Comparison of ENCODE assay signal across 10 cellular contexts in genomic region chr11:119322360-119322739, GRCh38. TPM values are rescaled to one million over a fixed set of nuclear protein-coding genes. Genes with fewer than 3 reads are reported as not detected.
DNase-seq lines count a peak whose midpoint lies in the region; ATAC-seq and TF ChIP-seq lines count a peak whose summit lies in the region.
"Had no signal": no experiment of that assay in that cellular context is flagged by ENCODE, and none has a peak within 500 bp of the region (broad histone marks: within the 10 kb centered on the region; RNA-seq: fewer than 3 reads in every experiment).

No MANE protein-coding gene starts in this region.

- no peak for TF ChIP-seq CTCF in OCI-LY7 (conservative IDR thresholded peaks at IDR 0.05; ENCODE audit: low read length)
- TF ChIP-seq CTCF in thyroid gland (IDR thresholded peaks at IDR 0.05), result no peak

- ATAC-seq in activated CD8-positive, alpha-beta memory T cell treated with anti-CD3 and anti-CD28 coated beads, Interleukin-2, amount 10 ng/mL, durations not matched to agents 7 days and 5 days, result no peak
- no peak for ATAC-seq in GM18870 (IDR thresholded peaks at IDR 0.05; ENCODE audit: unreplicated experiment)
- ATAC-seq in natural killer cell treated with Interleukin-12 subunit alpha and Interleukin-12 subunit beta and Interleukin-15 and Interleukin-18, amount 100 ng/mL, for 72 hours, result no peak

- H3K9me3 ChIP-seq in OCI-LY7 (ENCODE audit: low read length) (no peaks in the 10 kb centered on the region), thyroid gland (no peaks in the 10 kb centered on the region)

- H3K4me3 ChIP-seq in OCI-LY7 (ENCODE audit: low read depth, low read length, poor library complexity, severe bottlenecking) (no peak overlapping the region), thyroid gland (replicated peaks in 1 of 3) (no peak overlapping the region)

- H3K36me3 ChIP-seq in OCI-LY7 (ENCODE audit: insufficient read depth, low read length) (no peaks in the 10 kb centered on the region), thyroid gland (no peaks in the 10 kb centered on the region)

- H3K4me1 Mint-ChIP-seq in activated CD8-positive, alpha-beta memory T cell treated with anti-CD3 and anti-CD28 coated beads, Interleukin-2, amount 10 ng/mL, durations not matched to agents 7 days and 5 days, result peaks cover 34% of the 10 kb centered on the region
- peaks cover 20% of the 10 kb centered on the region for H3K4me1 Mint-ChIP-seq in T-helper 2 cell treated with Interferon-gamma antibody and Interleukin-4, amounts not matched to agents 5 μg/mL and 100 μg/mL, for 36 hours (ENCODE audit: low read depth)
- peaks cover 12 to 29% of the 10 kb centered on the region in 2 donors for H3K4me1 Mint-ChIP-seq in natural killer cell treated with Interleukin-12 subunit alpha and Interleukin-12 subunit beta and Interleukin-15 and Interleukin-18, amount 100 ng/mL, for 72 hours (ENCODE audit: low read depth in 2 of 2)

- H3K36me3 Mint-ChIP-seq in activated CD8-positive, alpha-beta memory T cell treated with anti-CD3 and anti-CD28 coated beads, Interleukin-2, amount 10 ng/mL, durations not matched to agents 7 days and 5 days, result no peaks in the 10 kb centered on the region
- no peaks in the 10 kb centered on the region for H3K36me3 Mint-ChIP-seq in T-helper 2 cell treated with Interferon-gamma antibody and Interleukin-4, amounts not matched to agents 5 μg/mL and 100 μg/mL, for 36 hours (ENCODE audit: low read depth)
- H3K36me3 Mint-ChIP-seq in natural killer cell treated with Interleukin-12 subunit alpha and Interleukin-12 subunit beta and Interleukin-15 and Interleukin-18, amount 100 ng/mL, for 72 hours, result no peaks in the 10 kb centered on the region

- peak overlapping the region; percentile 83 for H3K4me2 ChIP-seq in OCI-LY7 (ENCODE audit: low read length)

- 69 to 73% methylated on average over 6 of the region's 6 CpGs for WGBS in thyroid gland, 2 donors

- H4K20me1 ChIP-seq in OCI-LY7 (ENCODE audit: insufficient read depth, low read length), result no peaks in the 10 kb centered on the region

- H3K4me1 ChIP-seq in OCI-LY7 (ENCODE audit: insufficient read depth, low read length, poor library complexity, severe bottlenecking) (peaks cover 45% of the 10 kb centered on the region), thyroid gland (peaks cover 15 to 30% of the 10 kb centered on the region in 2 donors)

- H3K27me3 ChIP-seq in thyroid gland, result peaks cover 8% of the 10 kb centered on the region

- peaks cover 10% of the 10 kb centered on the region for H3K27me3 Mint-ChIP-seq in activated CD8-positive, alpha-beta memory T cell treated with anti-CD3 and anti-CD28 coated beads, Interleukin-2, amount 10 ng/mL, durations not matched to agents 7 days and 5 days
- H3K27me3 Mint-ChIP-seq in T-helper 2 cell treated with Interferon-gamma antibody and Interleukin-4, amounts not matched to agents 5 μg/mL and 100 μg/mL, for 36 hours (ENCODE audit: low read depth), result peaks cover 16% of the 10 kb centered on the region
- H3K27me3 Mint-ChIP-seq in natural killer cell treated with Interleukin-12 subunit alpha and Interleukin-12 subunit beta and Interleukin-15 and Interleukin-18, amount 100 ng/mL, for 72 hours, result peaks cover 10 to 16% of the 10 kb centered on the region in 2 donors

- H3K27ac Mint-ChIP-seq in activated CD8-positive, alpha-beta memory T cell treated with anti-CD3 and anti-CD28 coated beads, Interleukin-2, amount 10 ng/mL, durations not matched to agents 7 days and 5 days, result peak overlapping the region; percentile 41
- H3K27ac Mint-ChIP-seq in T-helper 2 cell treated with Interferon-gamma antibody and Interleukin-4, amounts not matched to agents 5 μg/mL and 100 μg/mL, for 36 hours, result no peak overlapping the region
- no peak overlapping the region for H3K27ac Mint-ChIP-seq in natural killer cell treated with Interleukin-12 subunit alpha and Interleukin-12 subunit beta and Interleukin-15 and Interleukin-18, amount 100 ng/mL, for 72 hours

- no peak overlapping the region for H3K4me3 Mint-ChIP-seq in activated CD8-positive, alpha-beta memory T cell treated with anti-CD3 and anti-CD28 coated beads, Interleukin-2, amount 10 ng/mL, durations not matched to agents 7 days and 5 days
- no peak overlapping the region for H3K4me3 Mint-ChIP-seq in T-helper 2 cell treated with Interferon-gamma antibody and Interleukin-4, amounts not matched to agents 5 μg/mL and 100 μg/mL, for 36 hours
- no peak overlapping the region for H3K4me3 Mint-ChIP-seq in natural killer cell treated with Interleukin-12 subunit alpha and Interleukin-12 subunit beta and Interleukin-15 and Interleukin-18, amount 100 ng/mL, for 72 hours

- POLR2A ChIA-PET in OCI-LY7 (lab: Charles Lee), result interaction anchor here (0.7 to 1.7 kb wide), 3 partner anchors 12 to 62 kb away, joined by 3 to 5 read pairs (median 4); partner anchors contain the start of gene RNF26

- TF ChIP-seq POLR2A in thyroid gland (IDR thresholded peaks at IDR 0.05), result no peak

- H2AFZ ChIP-seq in OCI-LY7 (ENCODE audit: low read length), result peak overlapping the region; percentile 95; the same call in 1 of the 2 replicates

- no peaks in the 10 kb centered on the region for H3K79me2 ChIP-seq in OCI-LY7 (ENCODE audit: insufficient read depth, low read depth, low read length)

- no peak for DNase-seq in activated CD8-positive, alpha-beta memory T cell treated with anti-CD3 and anti-CD28 coated beads, Interleukin-2, amount 10 ng/mL, durations not matched to agents 7 days and 5 days
- no peak for DNase-seq in activated CD8-positive, alpha-beta memory T cell treated with anti-CD3 and anti-CD28 coated beads, Interleukin-2, amount 50 U/mL, for 4 hours
- DNase-seq in OCI-LY7 (ENCODE audit: low spot score) (no peak), fibroblast of peridontal ligament (ENCODE audit: extremely low read depth) (peak; percentile 35), thyroid gland (no peak)
- no peak for DNase-seq in T-helper 2 cell treated with Interferon-gamma antibody and Interleukin-4, amounts not matched to agents 5 μg/mL and 100 μg/mL, for 36 hours (ENCODE audit: low spot score)
- DNase-seq in natural killer cell treated with Interleukin-12 subunit alpha and Interleukin-12 subunit beta and Interleukin-15 and Interleukin-18, amount 100 ng/mL, for 72 hours (ENCODE audit: low spot score), result no peak
- DNase-seq: stimulated activated CD4-positive, alpha-beta T cell treated with anti-CD3 and anti-CD28 coated beads, Interleukin-4, amount 100 ng/mL, for 4 hours had no signal

- H3K9me3 Mint-ChIP-seq in activated CD8-positive, alpha-beta memory T cell treated with anti-CD3 and anti-CD28 coated beads, Interleukin-2, amount 10 ng/mL, durations not matched to agents 7 days and 5 days (ENCODE audit: low read depth), result no peaks in the 10 kb centered on the region
- no peaks in the 10 kb centered on the region for H3K9me3 Mint-ChIP-seq in T-helper 2 cell treated with Interferon-gamma antibody and Interleukin-4, amounts not matched to agents 5 μg/mL and 100 μg/mL, for 36 hours
- H3K9me3 Mint-ChIP-seq in natural killer cell treated with Interleukin-12 subunit alpha and Interleukin-12 subunit beta and Interleukin-15 and Interleukin-18, amount 100 ng/mL, for 72 hours, result no peaks in the 10 kb centered on the region
- H3K9me3 Mint-ChIP-seq: activated naive CD4-positive, alpha-beta T cell treated with anti-CD3 and anti-CD28 coated beads for 36 hours had no signal

- no TSS peak for BruUV-seq in OCI-LY7 (replicated peaks; lab: Mats Ljungman, UMichigan)

- CTCF ChIA-PET in activated CD8-positive, alpha-beta memory T cell treated with anti-CD3 and anti-CD28 coated beads, Interleukin-2, amount 10 ng/mL, durations not matched to agents 7 days and 5 days (lab: Charles Lee), result interaction anchor here (0.7 to 5.6 kb wide), 21 partner anchors 11 to 220 kb away, joined by 3 to 90 read pairs (median 6); partner anchors contain the start of genes C1QTNF5, CBL, DPAGT1 and NLRX1
- CTCF ChIA-PET in OCI-LY7 (lab: Charles Lee; ENCODE audit: unreplicated experiment), result interaction anchor here (1.0 to 2.5 kb wide), 4 partner anchors 16 to 126 kb away, joined by 3 to 16 read pairs (median 4); no protein-coding TSS in a partner anchor

- intact Hi-C loops in OCI-LY7 (cut with micrococcal nuclease; ENCODE audit: unreplicated experiment) (loop anchor here (5.0 kb wide), 3 partner anchors 50 to 255 kb away; partner anchors contain the start of genes DPAGT1 and VPS11), thyroid gland (cut with DNase I) (loop anchor here (10.0 kb wide), 1 partner anchor 118 kb away; the partner anchor contains the start of gene CBL)

- no peaks in the 10 kb centered on the region for H3K9me2 ChIP-seq in OCI-LY7 (ENCODE audit: insufficient read depth, low read length)

- no peak overlapping the region for H3K27ac ChIP-seq in OCI-LY7 (ENCODE audit: low read depth, low read length, poor library complexity, severe bottlenecking)
- peak overlapping the region; percentile 2 to 48 (median 7) for H3K27ac ChIP-seq in thyroid gland

RNA-seq across cellular contexts. Expression of gene MCAM, which starts 5.4 kb away (rescaled TPM):
- 1 to 10 TPM; 2.5 to 3.9 TPM for total RNA-seq in activated CD8-positive, alpha-beta memory T cell treated with anti-CD3 and anti-CD28 coated beads, Interleukin-2, amount 10 ng/mL, durations not matched to agents 7 days and 5 days
- total RNA-seq in OCI-LY7 (2014; rRNA removed; shearing (Covaris generic)), result 0.69 and 2.6 TPM in 2 replicates
- 1.3 and 3.2 TPM in 2 replicates for total RNA-seq in OCI-LY7 (2022)
- 100 to 1,000 TPM in 1 of 4 donors, 10 to 100 TPM in 3; 17.6 to 243 (median 61.8) TPM for total RNA-seq in thyroid gland
- 1 to 10 TPM in 1 of 2 donors, under 1 TPM in 1; 0.74 to 1.7 TPM for total RNA-seq in natural killer cell treated with Interleukin-12 subunit alpha and Interleukin-12 subunit beta and Interleukin-15 and Interleukin-18, amount 100 ng/mL, for 72 hours

RNA-seq across cellular contexts. Expression of gene RNF26, which starts 12.0 kb away (rescaled TPM):
- 10 to 100 TPM; 38.7 to 42.1 TPM for total RNA-seq in activated CD8-positive, alpha-beta memory T cell treated with anti-CD3 and anti-CD28 coated beads, Interleukin-2, amount 10 ng/mL, durations not matched to agents 7 days and 5 days
- 11.7 and 13.9 TPM in 2 replicates for total RNA-seq in OCI-LY7 (2014; rRNA removed; shearing (Covaris generic))
- total RNA-seq in OCI-LY7 (2022) (52.5 and 56.2 TPM in 2 replicates), thyroid gland (10 to 100 TPM; 10.1 to 18.9 (median 14.1) TPM)
- total RNA-seq in natural killer cell treated with Interleukin-12 subunit alpha and Interleukin-12 subunit beta and Interleukin-15 and Interleukin-18, amount 100 ng/mL, for 72 hours, result 10 to 100 TPM; 16.6 to 32.5 TPM

RNA-seq across cellular contexts. Expression of gene C1QTNF5, which starts 18.3 kb away (rescaled TPM):
- not detected for total RNA-seq in activated CD8-positive, alpha-beta memory T cell treated with anti-CD3 and anti-CD28 coated beads, Interleukin-2, amount 10 ng/mL, durations not matched to agents 7 days and 5 days
- not detected in 2 replicates for total RNA-seq in OCI-LY7 (2014; rRNA removed; shearing (Covaris generic))
- total RNA-seq in OCI-LY7 (2022) (not detected in 2 replicates), thyroid gland (10 to 100 TPM; 13.0 to 46.4 (median 27.8) TPM)
- not detected for total RNA-seq in natural killer cell treated with Interleukin-12 subunit alpha and Interleukin-12 subunit beta and Interleukin-15 and Interleukin-18, amount 100 ng/mL, for 72 hours
- total RNA-seq: activated naive CD4-positive, alpha-beta T cell treated with anti-CD3 and anti-CD28 coated beads for 36 hours had no signal

RNA-seq across cellular contexts. Expression of gene MFRP, which starts 24.2 kb away (rescaled TPM):
- not detected for total RNA-seq in activated CD8-positive, alpha-beta memory T cell treated with anti-CD3 and anti-CD28 coated beads, Interleukin-2, amount 10 ng/mL, durations not matched to agents 7 days and 5 days
- total RNA-seq in OCI-LY7 (2014; rRNA removed; shearing (Covaris generic)), result not detected in 2 replicates
- total RNA-seq in OCI-LY7 (2022), result not detected in 2 replicates
- total RNA-seq in thyroid gland, result not detected
- total RNA-seq in natural killer cell treated with Interleukin-12 subunit alpha and Interleukin-12 subunit beta and Interleukin-15 and Interleukin-18, amount 100 ng/mL, for 72 hours, result not detected
- total RNA-seq: activated naive CD4-positive, alpha-beta T cell treated with anti-CD3 and anti-CD28 coated beads for 36 hours had no signal

RNA-seq across cellular contexts. Expression of gene USP2, which starts 59.1 kb away (rescaled TPM):
- under 1 TPM; 0.28 to 0.76 TPM for total RNA-seq in activated CD8-positive, alpha-beta memory T cell treated with anti-CD3 and anti-CD28 coated beads, Interleukin-2, amount 10 ng/mL, durations not matched to agents 7 days and 5 days
- 4.3 and 10.6 TPM in 2 replicates for total RNA-seq in OCI-LY7 (2014; rRNA removed; shearing (Covaris generic))
- total RNA-seq in OCI-LY7 (2022), result 20.6 and 24.5 TPM in 2 replicates
- 1 to 10 TPM; 2.0 to 5.3 (median 4.6) TPM for total RNA-seq in thyroid gland
- total RNA-seq in natural killer cell treated with Interleukin-12 subunit alpha and Interleukin-12 subunit beta and Interleukin-15 and Interleukin-18, amount 100 ng/mL, for 72 hours, result not detected

Comparison
In these comparisons a context has a peak if more than half of its experiments do, and no peak if none do; other contexts are left out.
1. RNA of gene C1QTNF5, which starts 18.3 kb away (total RNA-seq): 13.0 to 46.4 TPM in thyroid gland; not detected in OCI-LY7, not detected in activated CD8-positive, alpha-beta memory T cell treated with anti-CD3 and anti-CD28 coated beads, Interleukin-2, amount 10 ng/mL, durations not matched to agents 7 days and 5 days and not detected in natural killer cell treated with Interleukin-12 subunit alpha and Interleukin-12 subunit beta and Interleukin-15 and Interleukin-18, amount 100 ng/mL, for 72 hours; every median in the first group is over 10 times any median in the second.